8 cellular contexts compared by ENCODE assay signal in genomic region chr3:161914703-161915102, GRCh38.
A peak's percentile ranks its signal among the peaks of the same experiment; 100 is the strongest.
DNase-seq lines count a peak whose midpoint lies in the region; ATAC-seq and TF ChIP-seq lines count a peak whose summit lies in the region.

No MANE protein-coding gene starts in this region.

- H3K4me3 ChIP-seq in mesenchymal stem cell (ENCODE audit: insufficient read depth in 1 of 2, low read depth in 1 of 2, low read length in 2 of 2) (peak overlapping the region in 1 of 2 experiments; percentile 35), vagina (no peak overlapping the region)

- H4K91ac ChIP-seq in mesenchymal stem cell (ENCODE audit: low read length), result no peak overlapping the region

- no peaks in the 10 kb centered on the region for H3K4me1 Mint-ChIP-seq in activated naive CD8-positive, alpha-beta T cell treated with anti-CD3 and anti-CD28 coated beads, Interleukin-2, amount 50 U/mL, for 24 hours

- no peak overlapping the region for H3K23ac ChIP-seq in mesenchymal stem cell (ENCODE audit: low read length in 2 of 2)

- H3K4me2 ChIP-seq in mesenchymal stem cell (ENCODE audit: low read length, poor library complexity, severe bottlenecking), result no peak overlapping the region

- no peak overlapping the region for H3K14ac ChIP-seq in mesenchymal stem cell (ENCODE audit: low read length in 2 of 2)

- H2BK120ac ChIP-seq in mesenchymal stem cell (ENCODE audit: low read depth, low read length), result no peak overlapping the region

- H3K27ac Mint-ChIP-seq in activated naive CD8-positive, alpha-beta T cell treated with anti-CD3 and anti-CD28 coated beads, Interleukin-2, amount 50 U/mL, for 24 hours, result no peak overlapping the region

- H3K9ac ChIP-seq in mesenchymal stem cell (ENCODE audit: low read length), result peak overlapping the region; percentile 54

- H3K27ac ChIP-seq in caudate nucleus (ENCODE audit: low read depth, low read length), result no peak overlapping the region
- H3K27ac ChIP-seq in mesenchymal stem cell (ENCODE audit: low read length, poor library complexity, severe bottlenecking), result peak overlapping the region; percentile 80
- H3K27ac ChIP-seq in vagina, result no peak overlapping the region

- H3K4ac ChIP-seq in mesenchymal stem cell (ENCODE audit: low read depth in 1 of 2, low read length in 2 of 2), result no peak overlapping the region

- TF ChIP-seq POLR2A in vagina (IDR thresholded peaks at IDR 0.05), result no peak

- intact Hi-C loops in vagina (cut with DNase I), result no loop called here

- H2AK5ac ChIP-seq in mesenchymal stem cell (ENCODE audit: low read length, severe bottlenecking), result no peak overlapping the region

- no peak overlapping the region for H2BK15ac ChIP-seq in mesenchymal stem cell (ENCODE audit: low read depth, poor library complexity, severe bottlenecking)

- ATAC-seq in activated naive CD8-positive, alpha-beta T cell treated with anti-CD3 and anti-CD28 coated beads, Interleukin-2, amount 50 U/mL, for 24 hours, result no peak

- H3K4me1 ChIP-seq in mesenchymal stem cell (ENCODE audit: control insufficient read depth, insufficient read depth, low read depth, low read length) (peaks cover 2% of the 10 kb centered on the region), vagina (peaks cover 7% of the 10 kb centered on the region)

- no peak overlapping the region for H2BK12ac ChIP-seq in mesenchymal stem cell (ENCODE audit: low read length in 2 of 2)

- H3K36me3 Mint-ChIP-seq in activated naive CD8-positive, alpha-beta T cell treated with anti-CD3 and anti-CD28 coated beads, Interleukin-2, amount 50 U/mL, for 24 hours (ENCODE audit: low read depth), result no peaks in the 10 kb centered on the region

- no peak overlapping the region for H2AFZ ChIP-seq in mesenchymal stem cell (ENCODE audit: low read depth, low read length)

- H2BK5ac ChIP-seq in mesenchymal stem cell (ENCODE audit: low read depth, low read length, poor library complexity, severe bottlenecking), result no peak overlapping the region

- H3K18ac ChIP-seq in mesenchymal stem cell (ENCODE audit: low read depth in 1 of 2, low read length in 2 of 2), result no peak overlapping the region

- no peaks in the 10 kb centered on the region for H3K79me1 ChIP-seq in mesenchymal stem cell (replicated peaks; ENCODE audit: low read length, poor library complexity, severe bottlenecking)

- no peak overlapping the region for H4K8ac ChIP-seq in mesenchymal stem cell (ENCODE audit: low read length)

- H3K4me3 Mint-ChIP-seq in activated naive CD8-positive, alpha-beta T cell treated with anti-CD3 and anti-CD28 coated beads, Interleukin-2, amount 50 U/mL, for 24 hours, result no peak overlapping the region

- DNase-seq in D341Med (ENCODE audit: low spot score) (peak; percentile 55), NCI-H345 (lab: John Stamatoyannopoulos, UW) (peak; percentile 52), caudate nucleus (lab: John Stamatoyannopoulos, UW) (peak in 54 of 61 donors; percentile 1 to 80 (median 32)), mesenchymal stem cell (peak; percentile 88), NCI-H2196 treated with DMSO at 0.1 percent for 48 hours (lab: John Stamatoyannopoulos, UW; ENCODE audit: unreplicated experiment) (no peak), vagina (ENCODE audit: extremely low spot score in 2 of 2) (no peak), T1000 (lab: John Stamatoyannopoulos, UW) (no peak)
- no peak for DNase-seq in activated naive CD8-positive, alpha-beta T cell treated with anti-CD3 and anti-CD28 coated beads, Interleukin-2, amount 50 U/mL, for 24 hours

- TF ChIP-seq CTCF in vagina (IDR thresholded peaks at IDR 0.05), result no peak

- 9% methylated on average over 5 of the region's 8 CpGs for WGBS in mesenchymal stem cell

- peaks cover 10% of the 10 kb centered on the region for H3K9me3 ChIP-seq in mesenchymal stem cell (ENCODE audit: control insufficient read depth, low read length)
- no peaks in the 10 kb centered on the region for H3K9me3 ChIP-seq in vagina

- H3K36me3 ChIP-seq in mesenchymal stem cell (ENCODE audit: control insufficient read depth in 1 of 2, insufficient read depth in 2 of 2, low read depth in 1 of 2, low read length in 2 of 2) (no peaks in the 10 kb centered on the region), vagina (no peaks in the 10 kb centered on the region)

- H3K27me3 ChIP-seq in mesenchymal stem cell (ENCODE audit: control insufficient read depth in 1 of 2, insufficient read depth in 1 of 2, low read length in 2 of 2) (no peaks in the 10 kb centered on the region), vagina (no peaks in the 10 kb centered on the region)

- H3K9me3 Mint-ChIP-seq in activated naive CD8-positive, alpha-beta T cell treated with anti-CD3 and anti-CD28 coated beads, Interleukin-2, amount 50 U/mL, for 24 hours, result peaks cover 5% of the 10 kb centered on the region

- no peaks in the 10 kb centered on the region for H3K27me3 Mint-ChIP-seq in activated naive CD8-positive, alpha-beta T cell treated with anti-CD3 and anti-CD28 coated beads, Interleukin-2, amount 50 U/mL, for 24 hours

Comparison
In these comparisons a context has a peak if more than half of its experiments do, and no peak if none do; other contexts are left out.
1. DNase-seq: peak in D341Med (single experiment), NCI-H345 (single experiment), caudate nucleus (54 of 61) and mesenchymal stem cell (single experiment); none in NCI-H2196 treated with DMSO at 0.1 percent for 48 hours (single experiment), vagina (0 of 2), T1000 (single experiment) and activated naive CD8-positive, alpha-beta T cell treated with anti-CD3 and anti-CD28 coated beads, Interleukin-2, amount 50 U/mL, for 24 hours (single experiment).